In the genomic region with DNA sequence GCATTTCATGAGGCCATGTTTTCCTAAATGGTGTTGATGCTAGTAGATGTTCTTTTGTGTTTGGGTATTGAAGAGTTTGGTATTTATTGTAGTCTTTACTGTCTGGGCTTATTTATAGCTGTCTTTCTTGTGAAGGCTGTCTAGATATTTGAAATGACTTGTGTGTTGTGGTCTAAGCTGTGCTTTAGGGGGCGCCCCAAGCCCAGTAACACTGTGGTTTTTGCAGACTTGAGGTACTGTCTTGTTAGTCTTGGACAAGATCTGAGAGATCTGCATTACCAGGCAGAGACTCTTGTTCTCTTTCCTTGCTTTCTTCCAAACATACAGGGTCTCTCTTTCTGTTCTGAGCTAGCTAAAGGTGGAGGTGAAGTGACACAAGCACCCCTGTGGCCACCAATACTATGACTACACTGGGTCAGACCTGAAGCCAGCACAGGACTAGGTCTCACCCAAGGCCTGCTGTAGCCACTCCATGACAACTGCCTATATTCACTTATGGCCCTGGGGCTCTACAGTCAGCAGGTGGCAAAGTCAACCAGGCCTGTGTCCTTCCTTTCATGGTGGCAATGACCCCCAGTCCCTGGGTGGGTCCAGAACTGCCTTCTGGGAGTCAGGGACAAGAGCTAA, we compare ENCODE assay signal across 9 cellular contexts.
DNase-seq lines count a peak whose midpoint lies in the region; ATAC-seq and TF ChIP-seq lines count a peak whose summit lies in the region.
"Had no signal": no experiment of that assay in that cellular context is flagged by ENCODE, and none has a peak within 500 bp of the region (broad histone marks: within the 10 kb centered on the region; RNA-seq: fewer than 3 reads in every experiment).

No MANE protein-coding gene starts in this region.

- no peaks in the 10 kb centered on the region for H4K20me1 ChIP-seq in DOHH2 (ENCODE audit: control insufficient read depth, insufficient read depth, low read depth, low read length)
- no peaks in the 10 kb centered on the region for H4K20me1 ChIP-seq in Loucy (ENCODE audit: insufficient read depth, low read length, poor library complexity, severe bottlenecking)
- H4K20me1 ChIP-seq in hepatocyte (ENCODE audit: insufficient read depth, poor library complexity, severe bottlenecking) = no peaks in the 10 kb centered on the region

- POLR2A ChIA-PET in activated CD4-positive, alpha-beta memory T cell treated with anti-CD3 and anti-CD28 coated beads for 36 hours (lab: Charles Lee) = interaction anchor here (0.6 kb wide), 1 partner anchor 517 kb away, joined by 5 read pairs; no protein-coding TSS in a partner anchor

- H3K27me3 ChIP-seq in DOHH2 (ENCODE audit: control insufficient read depth, low read length) = no peaks in the 10 kb centered on the region
- no peaks in the 10 kb centered on the region for H3K27me3 ChIP-seq in Loucy (ENCODE audit: insufficient read depth, low read length, poor library complexity, severe bottlenecking)
- no peaks in the 10 kb centered on the region for H3K27me3 ChIP-seq in hepatocyte

- DNase-seq in GM20000 (ENCODE audit: low spot score) (peak; percentile 10), hepatocyte (ENCODE audit: low spot score) (peak; percentile 49), COR-L47 (lab: John Stamatoyannopoulos, UW) (no peak), GM19238 (ENCODE audit: insufficient read length, low spot score) (no peak)
- peak; percentile 47 for DNase-seq in activated CD4-positive, alpha-beta memory T cell treated with anti-CD3 and anti-CD28 coated beads for 36 hours
- peak; percentile 44 for DNase-seq in stimulated activated naive B cell treated with anti-CD40 and anti-IgM and Interleukin-4, amounts not matched to agents 10 μg/mL and 1 μg/mL and 100 μg/mL, for 72 hours

- H3K4me1 Mint-ChIP-seq in activated CD4-positive, alpha-beta memory T cell treated with anti-CD3 and anti-CD28 coated beads for 36 hours (ENCODE audit: low read depth) = no peaks in the 10 kb centered on the region
- H3K4me1 Mint-ChIP-seq in stimulated activated naive B cell treated with anti-CD40 and anti-IgM and Interleukin-4, amounts not matched to agents 10 μg/mL and 1 μg/mL and 100 μg/mL, for 72 hours = no peaks in the 10 kb centered on the region

- peak; percentile 95 for ATAC-seq in stimulated activated naive B cell treated with anti-CD40 and anti-IgM and Interleukin-4, amounts not matched to agents 10 μg/mL and 1 μg/mL and 100 μg/mL, for 72 hours (replicated peaks)

- H3K36me3 ChIP-seq in DOHH2 (ENCODE audit: control insufficient read depth, low read length) (no peaks in the 10 kb centered on the region), Loucy (ENCODE audit: insufficient read depth, low read length) (no peaks in the 10 kb centered on the region; the same call in 1 of the 2 replicates), hepatocyte (replicated peaks; ENCODE audit: insufficient read depth, low read depth) (no peaks in the 10 kb centered on the region)

- H3K9me2 ChIP-seq in DOHH2 (replicated peaks; ENCODE audit: control insufficient read depth, low read length) = no peaks in the 10 kb centered on the region
- no peaks in the 10 kb centered on the region for H3K9me2 ChIP-seq in Loucy (replicated peaks; ENCODE audit: low read depth, low read length)
- no peaks in the 10 kb centered on the region for H3K9me2 ChIP-seq in hepatocyte (replicated peaks; ENCODE audit: insufficient read depth)

- peaks cover 7% of the 10 kb centered on the region for H3K9me3 Mint-ChIP-seq in activated CD4-positive, alpha-beta memory T cell treated with anti-CD3 and anti-CD28 coated beads for 36 hours
- no peaks in the 10 kb centered on the region for H3K9me3 Mint-ChIP-seq in stimulated activated naive B cell treated with anti-CD40 and anti-IgM and Interleukin-4, amounts not matched to agents 10 μg/mL and 1 μg/mL and 100 μg/mL, for 72 hours

- H3K9ac ChIP-seq in Loucy (ENCODE audit: low read depth, low read length, poor library complexity, severe bottlenecking) = peak overlapping the region; percentile 53
- H3K9ac ChIP-seq: parathyroid adenoma had no signal

- no peaks in the 10 kb centered on the region for H3K36me3 Mint-ChIP-seq in activated CD4-positive, alpha-beta memory T cell treated with anti-CD3 and anti-CD28 coated beads for 36 hours
- no peaks in the 10 kb centered on the region for H3K36me3 Mint-ChIP-seq in stimulated activated naive B cell treated with anti-CD40 and anti-IgM and Interleukin-4, amounts not matched to agents 10 μg/mL and 1 μg/mL and 100 μg/mL, for 72 hours

- intact Hi-C loops in activated CD4-positive, alpha-beta memory T cell treated with anti-CD3 and anti-CD28 coated beads for 36 hours (cut with micrococcal nuclease) = no loop called here

- H2AFZ ChIP-seq in Loucy (ENCODE audit: low read length) = peak overlapping the region; percentile 54
- H2AFZ ChIP-seq in hepatocyte = no peak overlapping the region
- H2AFZ ChIP-seq: parathyroid adenoma had no signal

- H3F3A ChIP-seq in DOHH2 (ENCODE audit: control insufficient read depth, insufficient read depth) = no peaks in the 10 kb centered on the region
- no peaks in the 10 kb centered on the region for H3F3A ChIP-seq in Loucy (ENCODE audit: low read depth)

- H3K9me3 ChIP-seq in DOHH2 (ENCODE audit: control insufficient read depth, insufficient read depth, low read length) (no peaks in the 10 kb centered on the region), Loucy (ENCODE audit: insufficient read depth, low read depth, low read length) (peaks cover 10% of the 10 kb centered on the region; the same call in 1 of the 2 replicates), hepatocyte (ENCODE audit: low read depth) (no peaks in the 10 kb centered on the region)

- no peak overlapping the region for H3K4me3 ChIP-seq in DOHH2 (ENCODE audit: low read length)
- no peak overlapping the region for H3K4me3 ChIP-seq in Loucy (ENCODE audit: low read length, poor library complexity, severe bottlenecking)
- no peak overlapping the region for H3K4me3 ChIP-seq in hepatocyte

- TF ChIP-seq CTCF in DOHH2 (IDR thresholded peaks at IDR 0.05; ENCODE audit: low read depth, low read length, poor library complexity, severe bottlenecking) (peak; percentile 86), GM20000 (IDR thresholded peaks at IDR 0.05; ENCODE audit: extremely low read depth, missing control alignments) (peak; percentile 48), Loucy (conservative IDR thresholded peaks at IDR 0.05; ENCODE audit: low read length) (peak; percentile 92), hepatocyte (IDR thresholded peaks at IDR 0.05; ENCODE audit: poor library complexity) (peak; percentile 55)

- no peak overlapping the region for H3K27ac Mint-ChIP-seq in activated CD4-positive, alpha-beta memory T cell treated with anti-CD3 and anti-CD28 coated beads for 36 hours
- no peak overlapping the region for H3K27ac Mint-ChIP-seq in stimulated activated naive B cell treated with anti-CD40 and anti-IgM and Interleukin-4, amounts not matched to agents 10 μg/mL and 1 μg/mL and 100 μg/mL, for 72 hours

- H3K4me2 ChIP-seq in DOHH2 (ENCODE audit: low read length) = no peak overlapping the region
- no peak overlapping the region for H3K4me2 ChIP-seq in Loucy (ENCODE audit: low read depth, low read length, poor library complexity, severe bottlenecking)
- H3K4me2 ChIP-seq in hepatocyte = no peak overlapping the region

- WGBS in hepatocyte (ENCODE audit: low lambda C conversion rate, missing lambda C conversion rate) = 16% methylated on average over 1 of the region's 1 CpG

- no peaks in the 10 kb centered on the region for H3K79me2 ChIP-seq in DOHH2 (ENCODE audit: control insufficient read depth, low read length)
- H3K79me2 ChIP-seq in Loucy (ENCODE audit: insufficient read depth, low read length) = no peaks in the 10 kb centered on the region
- H3K79me2 ChIP-seq in hepatocyte = no peaks in the 10 kb centered on the region
- H3K79me2 ChIP-seq: parathyroid adenoma had no signal

- H3K27me3 Mint-ChIP-seq in activated CD4-positive, alpha-beta memory T cell treated with anti-CD3 and anti-CD28 coated beads for 36 hours = no peaks in the 10 kb centered on the region
- H3K27me3 Mint-ChIP-seq in stimulated activated naive B cell treated with anti-CD40 and anti-IgM and Interleukin-4, amounts not matched to agents 10 μg/mL and 1 μg/mL and 100 μg/mL, for 72 hours = no peaks in the 10 kb centered on the region

- no peak overlapping the region for H3K4me3 Mint-ChIP-seq in activated CD4-positive, alpha-beta memory T cell treated with anti-CD3 and anti-CD28 coated beads for 36 hours
- no peak overlapping the region for H3K4me3 Mint-ChIP-seq in stimulated activated naive B cell treated with anti-CD40 and anti-IgM and Interleukin-4, amounts not matched to agents 10 μg/mL and 1 μg/mL and 100 μg/mL, for 72 hours

- no peaks in the 10 kb centered on the region for H3K4me1 ChIP-seq in DOHH2 (ENCODE audit: control insufficient read depth, low read length)
- peaks cover 8% of the 10 kb centered on the region for H3K4me1 ChIP-seq in Loucy (ENCODE audit: insufficient read depth, low read length, poor library complexity, severe bottlenecking)
- H3K4me1 ChIP-seq in hepatocyte (ENCODE audit: insufficient read depth) = peaks cover 7% of the 10 kb centered on the region
- H3K4me1 ChIP-seq: parathyroid adenoma had no signal

- CTCF ChIA-PET in activated CD4-positive, alpha-beta memory T cell treated with anti-CD3 and anti-CD28 coated beads for 36 hours (lab: Charles Lee) = interaction anchor here (0.9 kb wide), 1 partner anchor 863 kb away, joined by 3 read pairs; no protein-coding TSS in a partner anchor

- H3K27ac ChIP-seq in DOHH2 (ENCODE audit: low read depth, low read length) (no peak overlapping the region), hepatocyte (no peak overlapping the region)
- H3K27ac ChIP-seq: parathyroid adenoma had no signal

Comparison
In these comparisons a context has a peak if more than half of its experiments do, and no peak if none do; other contexts are left out.
1. DNase-seq: peak in GM20000 (single experiment), activated CD4-positive, alpha-beta memory T cell treated with anti-CD3 and anti-CD28 coated beads for 36 hours (single experiment), hepatocyte (single experiment) and stimulated activated naive B cell treated with anti-CD40 and anti-IgM and Interleukin-4, amounts not matched to agents 10 μg/mL and 1 μg/mL and 100 μg/mL, for 72 hours (single experiment); none in COR-L47 (single experiment) and GM19238 (single experiment).
2. Peak in every context shown above with its lines, with median percentiles within 50 percentile points of each other: CTCF ChIP-seq.